In genomic region chr13:73618275-73618865, GRCh38 we compare ENCODE assay signal across 18 cellular contexts.
DNase-seq lines count a peak whose midpoint lies in the region; ATAC-seq and TF ChIP-seq lines count a peak whose summit lies in the region.
"Had no signal": no experiment of that assay in that cellular context is flagged by ENCODE, and none has a peak within 500 bp of the region (broad histone marks: within the 10 kb centered on the region; RNA-seq: fewer than 3 reads in every experiment).

No MANE protein-coding gene starts in this region.

- H3K27me3 ChIP-seq in Caco-2 (replicated peaks; ENCODE audit: control insufficient read depth, insufficient read depth, low read length) (no peaks in the 10 kb centered on the region), iPS-18a (ENCODE audit: control insufficient read depth, insufficient read depth, low read length) (no peaks in the 10 kb centered on the region), osteoblast (ENCODE audit: insufficient read depth, low read length) (peaks cover 8% of the 10 kb centered on the region)
- H3K27me3 ChIP-seq in effector memory CD4-positive, alpha-beta T cell (replicated peaks; ENCODE audit: control insufficient read depth, insufficient read depth, low read length, poor library complexity, severe bottlenecking): no peaks in the 10 kb centered on the region

- H2AFZ ChIP-seq in osteoblast (ENCODE audit: low read length): peak overlapping the region; percentile 56

- BruUV-seq in Caco-2 (replicated peaks; lab: Mats Ljungman, UMichigan): no TSS peak

- no peak overlapping the region for H3K9ac ChIP-seq in iPS-18a (ENCODE audit: low read length)

- POLR2A ChIA-PET in Caco-2 (lab: Charles Lee): no interaction called here

- H3K36me3 Mint-ChIP-seq in Caco-2 (ENCODE audit: insufficient read depth, unreplicated experiment): no peaks in the 10 kb centered on the region

- CTCF ChIA-PET in Caco-2 (lab: Charles Lee): no interaction called here

- H3K27ac Mint-ChIP-seq in Caco-2 (ENCODE audit: unreplicated experiment): peak overlapping the region; percentile 56
- H3K27ac Mint-ChIP-seq: activated T-helper 2 cell treated with anti-CD3 and anti-CD28 coated beads, Interferon-gamma antibody, Interleukin-2, Interleukin-4, amounts not matched to agents 10 μg/mL and 5 μg/mL and 100 μg/mL, durations not matched to agents 14 hours and 24 hours and 36 hours; endodermal cell had no signal

- H3K9me3 Mint-ChIP-seq in Caco-2 (ENCODE audit: unreplicated experiment): no peaks in the 10 kb centered on the region
- H3K9me3 Mint-ChIP-seq: activated T-helper 2 cell treated with anti-CD3 and anti-CD28 coated beads, Interferon-gamma antibody, Interleukin-2, Interleukin-4, amounts not matched to agents 10 μg/mL and 5 μg/mL and 100 μg/mL, durations not matched to agents 14 hours and 24 hours and 36 hours; endodermal cell had no signal

- H3K27me3 Mint-ChIP-seq in Caco-2 (ENCODE audit: insufficient read depth, unreplicated experiment): peaks cover 2% of the 10 kb centered on the region

- H3K9me3 ChIP-seq in Caco-2 (no peaks in the 10 kb centered on the region), iPS-18a (ENCODE audit: control insufficient read depth, low read depth, low read length) (no peaks in the 10 kb centered on the region), osteoblast (ENCODE audit: low read depth, low read length) (no peaks in the 10 kb centered on the region)
- H3K9me3 ChIP-seq in effector memory CD4-positive, alpha-beta T cell (ENCODE audit: control insufficient read depth, low read length): no peaks in the 10 kb centered on the region

- no peaks in the 10 kb centered on the region for H3K79me2 ChIP-seq in osteoblast (ENCODE audit: insufficient read depth, low read length)

- no peak overlapping the region for H3K27ac ChIP-seq in iPS-18a (ENCODE audit: low read length)
- H3K27ac ChIP-seq in osteoblast (ENCODE audit: low read depth, low read length): no peak overlapping the region
- H3K27ac ChIP-seq in effector memory CD4-positive, alpha-beta T cell (ENCODE audit: insufficient read depth, low read length, poor library complexity, severe bottlenecking): no peak overlapping the region

- in situ Hi-C loops in GM13976 (cut with MboI; ENCODE audit: low sequenced_read_pairs, unreplicated experiment): no loop called here

- H3K4me1 ChIP-seq in Caco-2 (peaks cover 6% of the 10 kb centered on the region; the same call in 1 of the 2 replicates), iPS-18a (ENCODE audit: control insufficient read depth, low read depth, low read length) (peaks cover 12% of the 10 kb centered on the region), osteoblast (ENCODE audit: insufficient read depth, low read length) (no peaks in the 10 kb centered on the region)
- H3K4me1 ChIP-seq in effector memory CD4-positive, alpha-beta T cell (ENCODE audit: control insufficient read depth, insufficient read depth, low read length, poor library complexity, severe bottlenecking): peaks cover 12% of the 10 kb centered on the region

- no peaks in the 10 kb centered on the region for H4K20me1 ChIP-seq in osteoblast (ENCODE audit: insufficient read depth, low read length)

- DNase-seq in Caco-2 (peak in 1 of 2 experiments; percentile 16), LoVo (ENCODE audit: low spot score) (peak; percentile 57), osteoblast (ENCODE audit: insufficient read length, low spot score, missing footprints) (no peak), GM13976 (ENCODE audit: low spot score) (no peak), NCI-H187 (lab: John Stamatoyannopoulos, UW) (no peak)
- no peak for DNase-seq in effector memory CD4-positive, alpha-beta T cell
- DNase-seq: activated CD4-positive, CD25-positive, alpha-beta regulatory T cell; amniotic stem cell; DMS 273 treated with DMSO at 0.1 percent for 48 hours; endodermal cell; NCI-H1092 treated with DMSO at 0.1 percent for 48 hours; SHP77; stimulated activated CD4-positive, alpha-beta T cell treated with anti-CD3 and anti-CD28 coated beads, Interleukin-2, amount 100 ng/mL, for 48 hours; substantia nigra had no signal

- no peak for ATAC-seq in HG03520 (IDR thresholded peaks at IDR 0.05; ENCODE audit: unreplicated experiment)
- ATAC-seq: sciatic nerve had no signal

- H3K4me1 Mint-ChIP-seq in Caco-2 (ENCODE audit: low read depth, unreplicated experiment): peaks cover 11% of the 10 kb centered on the region

- no peak overlapping the region for H3K4me3 ChIP-seq in Caco-2 (ENCODE audit: low read depth, low read length)
- H3K4me3 ChIP-seq in iPS-18a (ENCODE audit: low read length): peak overlapping the region; percentile 24
- H3K4me3 ChIP-seq in osteoblast (ENCODE audit: insufficient read depth, low read length): no peak overlapping the region
- no peak overlapping the region for H3K4me3 ChIP-seq in effector memory CD4-positive, alpha-beta T cell (ENCODE audit: insufficient read depth, low read depth, low read length, poor library complexity, severe bottlenecking)

- TF ChIP-seq CTCF in Caco-2 (IDR thresholded peaks at IDR 0.05; ENCODE audit: insufficient read depth in 1 of 2, low read depth in 1 of 2, low read length in 1 of 2, severe bottlenecking in 1 of 2, unreplicated experiment in 1 of 2) (no peak), osteoblast (IDR thresholded peaks at IDR 0.05; ENCODE audit: extremely low read depth, low read depth, low read length) (no peak), GM13976 (IDR thresholded peaks at IDR 0.05; ENCODE audit: borderline replicate concordance, control extremely low read depth, extremely low read depth, insufficient read depth, missing control alignments) (no peak)

- H3K4me3 Mint-ChIP-seq in Caco-2 (ENCODE audit: unreplicated experiment): peak overlapping the region; percentile 48
- H3K4me3 Mint-ChIP-seq: endodermal cell had no signal

- intact Hi-C loops in Caco-2 (cut with micrococcal nuclease; ENCODE audit: unreplicated experiment): no loop called here

- no peaks in the 10 kb centered on the region for H3K36me3 ChIP-seq in Caco-2 (ENCODE audit: control insufficient read depth, insufficient read depth, low read length)
- H3K36me3 ChIP-seq in iPS-18a (ENCODE audit: control insufficient read depth, low read depth, low read length): no peaks in the 10 kb centered on the region
- no peaks in the 10 kb centered on the region for H3K36me3 ChIP-seq in osteoblast (ENCODE audit: insufficient read depth, low read length)
- H3K36me3 ChIP-seq in effector memory CD4-positive, alpha-beta T cell (ENCODE audit: control insufficient read depth, insufficient read depth, low read length): no peaks in the 10 kb centered on the region

- peak overlapping the region; percentile 32 for H3K4me2 ChIP-seq in osteoblast (ENCODE audit: insufficient read depth, low read length)
